ENCODE assay signal across 14 cellular contexts in genomic region chr2:3034856-3035255, GRCh38.
DNase-seq lines count a peak whose midpoint lies in the region; ATAC-seq and TF ChIP-seq lines count a peak whose summit lies in the region.
"Had no signal": no experiment of that assay in that cellular context is flagged by ENCODE, and none has a peak within 500 bp of the region (broad histone marks: within the 10 kb centered on the region; RNA-seq: fewer than 3 reads in every experiment).

No MANE protein-coding gene starts in this region.

- no peaks in the 10 kb centered on the region for H3K27me3 ChIP-seq in naive thymus-derived CD4-positive, alpha-beta T cell (ENCODE audit: control insufficient read depth in 2 of 2, insufficient read depth in 2 of 2, low read length in 2 of 2)
- H3K27me3 ChIP-seq in upper lobe of right lung, result no peaks in the 10 kb centered on the region
- H3K27me3 ChIP-seq: SJCRH30 had no signal

- H3K4me3 ChIP-seq in coronary artery (no peak overlapping the region), upper lobe of right lung (no peak overlapping the region)
- H3K4me3 ChIP-seq in naive thymus-derived CD4-positive, alpha-beta T cell (ENCODE audit: low read length), result no peak overlapping the region
- H3K4me3 ChIP-seq: SJCRH30 had no signal

- no peak overlapping the region for H3K4me3 Mint-ChIP-seq in activated naive CD8-positive, alpha-beta T cell treated with anti-CD3 and anti-CD28 coated beads, Interleukin-2, amount 50 U/mL, for 24 hours
- H3K4me3 Mint-ChIP-seq in activated naive CD8-positive, alpha-beta T cell treated with anti-CD3 and anti-CD28 coated beads for 36 hours, result no peak overlapping the region
- no peak overlapping the region for H3K4me3 Mint-ChIP-seq in naive thymus-derived CD4-positive, alpha-beta T cell
- H3K4me3 Mint-ChIP-seq in naive thymus-derived CD8-positive, alpha-beta T cell, result no peak overlapping the region

- H3K36me3 Mint-ChIP-seq in activated naive CD8-positive, alpha-beta T cell treated with anti-CD3 and anti-CD28 coated beads, Interleukin-2, amount 50 U/mL, for 24 hours (ENCODE audit: low read depth), result no peaks in the 10 kb centered on the region
- H3K36me3 Mint-ChIP-seq in activated naive CD8-positive, alpha-beta T cell treated with anti-CD3 and anti-CD28 coated beads for 36 hours, result no peaks in the 10 kb centered on the region
- peaks cover 0 to 4% (median 0%) of the 10 kb centered on the region in 5 donors for H3K36me3 Mint-ChIP-seq in naive thymus-derived CD4-positive, alpha-beta T cell
- peaks cover 0 to 4% (median 0%) of the 10 kb centered on the region in 3 donors for H3K36me3 Mint-ChIP-seq in naive thymus-derived CD8-positive, alpha-beta T cell

- no peak overlapping the region for H3K27ac ChIP-seq in coronary artery
- no peak overlapping the region for H3K27ac ChIP-seq in naive thymus-derived CD4-positive, alpha-beta T cell (ENCODE audit: low read depth, low read length)
- no peak overlapping the region for H3K27ac ChIP-seq in upper lobe of right lung
- H3K27ac ChIP-seq: 22Rv1, KMS-11, SJCRH30 had no signal

- H3K4me1 Mint-ChIP-seq in activated naive CD8-positive, alpha-beta T cell treated with anti-CD3 and anti-CD28 coated beads, Interleukin-2, amount 50 U/mL, for 24 hours, result no peaks in the 10 kb centered on the region
- H3K4me1 Mint-ChIP-seq in activated naive CD8-positive, alpha-beta T cell treated with anti-CD3 and anti-CD28 coated beads for 36 hours, result no peaks in the 10 kb centered on the region
- no peaks in the 10 kb centered on the region for H3K4me1 Mint-ChIP-seq in naive thymus-derived CD4-positive, alpha-beta T cell
- peaks cover 0 to 3% (median 0%) of the 10 kb centered on the region in 4 donors for H3K4me1 Mint-ChIP-seq in naive thymus-derived CD8-positive, alpha-beta T cell

- no peak for DNase-seq in activated naive CD8-positive, alpha-beta T cell treated with anti-CD3 and anti-CD28 coated beads, Interleukin-2, amount 50 U/mL, for 24 hours
- no peak for DNase-seq in activated naive CD8-positive, alpha-beta T cell treated with anti-CD3 and anti-CD28 coated beads for 36 hours
- DNase-seq in coronary artery (ENCODE audit: low spot score) (peak; percentile 53), upper lobe of right lung (no peak), DMS 273 treated with DMSO at 0.1 percent for 48 hours (lab: John Stamatoyannopoulos, UW) (no peak), NCI-H446 (lab: John Stamatoyannopoulos, UW) (no peak)
- DNase-seq in naive thymus-derived CD4-positive, alpha-beta T cell, result no peak
- DNase-seq in naive thymus-derived CD8-positive, alpha-beta T cell, result no peak
- DNase-seq: C1 segment of cervical spinal cord, NCI-H1105, NCI-H187, SJCRH30 had no signal

- intact Hi-C loops in naive thymus-derived CD4-positive, alpha-beta T cell (cut with micrococcal nuclease), result no loop called here
- intact Hi-C loops in upper lobe of right lung (cut with DNase I), result no loop called here

- no peak overlapping the region for H3K27ac Mint-ChIP-seq in activated naive CD8-positive, alpha-beta T cell treated with anti-CD3 and anti-CD28 coated beads, Interleukin-2, amount 50 U/mL, for 24 hours
- no peak overlapping the region for H3K27ac Mint-ChIP-seq in activated naive CD8-positive, alpha-beta T cell treated with anti-CD3 and anti-CD28 coated beads for 36 hours
- H3K27ac Mint-ChIP-seq in naive thymus-derived CD4-positive, alpha-beta T cell, result no peak overlapping the region
- H3K27ac Mint-ChIP-seq in naive thymus-derived CD8-positive, alpha-beta T cell, result peak overlapping the region in 1 of 10 donors; percentile 46

- CTCF ChIA-PET in naive thymus-derived CD4-positive, alpha-beta T cell (lab: Charles Lee), result no interaction called here

- H3K4me1 ChIP-seq in naive thymus-derived CD4-positive, alpha-beta T cell (ENCODE audit: control insufficient read depth in 2 of 2, insufficient read depth in 2 of 2, low read length in 2 of 2), result no peaks in the 10 kb centered on the region
- no peaks in the 10 kb centered on the region for H3K4me1 ChIP-seq in upper lobe of right lung
- H3K4me1 ChIP-seq: SJCRH30 had no signal

- no peaks in the 10 kb centered on the region for H3K36me3 ChIP-seq in naive thymus-derived CD4-positive, alpha-beta T cell (ENCODE audit: control insufficient read depth in 2 of 3, insufficient read depth in 3 of 3, low read length in 3 of 3)
- H3K36me3 ChIP-seq in upper lobe of right lung, result no peaks in the 10 kb centered on the region
- H3K36me3 ChIP-seq: SJCRH30 had no signal

- H3K9me3 Mint-ChIP-seq in activated naive CD8-positive, alpha-beta T cell treated with anti-CD3 and anti-CD28 coated beads, Interleukin-2, amount 50 U/mL, for 24 hours, result peaks cover 3% of the 10 kb centered on the region
- H3K9me3 Mint-ChIP-seq in activated naive CD8-positive, alpha-beta T cell treated with anti-CD3 and anti-CD28 coated beads for 36 hours, result peaks cover 3% of the 10 kb centered on the region
- H3K9me3 Mint-ChIP-seq in naive thymus-derived CD4-positive, alpha-beta T cell, result peaks cover 0 to 18% (median 5%) of the 10 kb centered on the region in 11 donors
- peaks cover 0 to 18% (median 4%) of the 10 kb centered on the region in 9 donors for H3K9me3 Mint-ChIP-seq in naive thymus-derived CD8-positive, alpha-beta T cell

- POLR2A ChIA-PET in naive thymus-derived CD4-positive, alpha-beta T cell (lab: Charles Lee), result no interaction called here
- POLR2A ChIA-PET in naive thymus-derived CD8-positive, alpha-beta T cell (lab: Charles Lee), result no interaction called here

- peak; percentile 39 for ATAC-seq in activated naive CD8-positive, alpha-beta T cell treated with anti-CD3 and anti-CD28 coated beads, Interleukin-2, amount 50 U/mL, for 24 hours
- peak; percentile 48 for ATAC-seq in naive thymus-derived CD4-positive, alpha-beta T cell
- ATAC-seq in upper lobe of right lung, result peak; percentile 43
- ATAC-seq in naive thymus-derived CD8-positive, alpha-beta T cell, result no peak

- H3K9me3 ChIP-seq in naive thymus-derived CD4-positive, alpha-beta T cell (ENCODE audit: control insufficient read depth in 2 of 3, low read length in 3 of 3), result no peaks in the 10 kb centered on the region
- no peaks in the 10 kb centered on the region for H3K9me3 ChIP-seq in upper lobe of right lung
- H3K9me3 ChIP-seq: SJCRH30 had no signal

- H3K27me3 Mint-ChIP-seq in activated naive CD8-positive, alpha-beta T cell treated with anti-CD3 and anti-CD28 coated beads, Interleukin-2, amount 50 U/mL, for 24 hours, result peaks cover 2% of the 10 kb centered on the region
- H3K27me3 Mint-ChIP-seq in activated naive CD8-positive, alpha-beta T cell treated with anti-CD3 and anti-CD28 coated beads for 36 hours, result no peaks in the 10 kb centered on the region
- peaks cover 0 to 17% (median 8%) of the 10 kb centered on the region in 5 donors for H3K27me3 Mint-ChIP-seq in naive thymus-derived CD4-positive, alpha-beta T cell
- H3K27me3 Mint-ChIP-seq in naive thymus-derived CD8-positive, alpha-beta T cell, result peaks cover 0 to 32% (median 3%) of the 10 kb centered on the region in 5 donors

- TF ChIP-seq CTCF in coronary artery (IDR thresholded peaks at IDR 0.05), result no peak
- no peak for TF ChIP-seq CTCF in upper lobe of right lung (IDR thresholded peaks at IDR 0.05)

Comparison
In these comparisons a context has a peak if more than half of its experiments do, and no peak if none do; other contexts are left out.
1. ATAC-seq: peak in activated naive CD8-positive, alpha-beta T cell treated with anti-CD3 and anti-CD28 coated beads, Interleukin-2, amount 50 U/mL, for 24 hours (single experiment), naive thymus-derived CD4-positive, alpha-beta T cell (single experiment) and upper lobe of right lung (single experiment); none in naive thymus-derived CD8-positive, alpha-beta T cell (0 of 2).